In genomic region chrX:78314561-78314960, GRCh38 we compare ENCODE assay signal across 13 cellular contexts. TPM values are rescaled to one million over a fixed set of nuclear protein-coding genes. Genes with fewer than 3 reads are reported as not detected.
DNase-seq lines count a peak whose midpoint lies in the region; ATAC-seq and TF ChIP-seq lines count a peak whose summit lies in the region.
"Had no signal": no experiment of that assay in that cellular context is flagged by ENCODE, and none has a peak within 500 bp of the region (broad histone marks: within the 10 kb centered on the region; RNA-seq: fewer than 3 reads in every experiment).

No MANE protein-coding gene starts in this region.

- intact Hi-C loops in dendritic cell treated with granulocyte-macrophage colony-stimulating factor and Interleukin-4, amounts not matched to agents 40 ng/mL and 50 ng/mL, for 4 days (cut with micrococcal nuclease), result loop anchor here (10.0 kb wide), 1 partner anchor 50 kb away; no protein-coding TSS in a partner anchor

- no peaks in the 10 kb centered on the region for H3K36me3 ChIP-seq in right atrium auricular region
- H3K36me3 ChIP-seq: neural progenitor cell had no signal

- no peak overlapping the region for H3K4me3 ChIP-seq in right atrium auricular region
- H3K4me3 ChIP-seq: neural progenitor cell had no signal

- H3K27me3 ChIP-seq in right atrium auricular region, result no peaks in the 10 kb centered on the region
- H3K27me3 ChIP-seq: neural progenitor cell had no signal

- TF ChIP-seq CTCF in right atrium auricular region (IDR thresholded peaks at IDR 0.05) (no peak), GM13977 (IDR thresholded peaks at IDR 0.05; ENCODE audit: extremely low read depth, insufficient read depth, missing control alignments) (no peak)

- peaks cover 1% of the 10 kb centered on the region for H3K27me3 Mint-ChIP-seq in dendritic cell treated with granulocyte-macrophage colony-stimulating factor and Interleukin-4, amounts not matched to agents 40 ng/mL and 50 ng/mL, for 4 days

- ATAC-seq in GM18508 (IDR thresholded peaks at IDR 0.05; ENCODE audit: insufficient read depth, unreplicated experiment) (peak; percentile 67), GM21529 (IDR thresholded peaks at IDR 0.05; ENCODE audit: unreplicated experiment) (peak; percentile 75), HG03575 (IDR thresholded peaks at IDR 0.05; ENCODE audit: extremely low read depth, insufficient number of reproducible peaks, low FRiP score, unreplicated experiment) (peak; percentile 46), HG03521 (IDR thresholded peaks at IDR 0.05; ENCODE audit: unreplicated experiment) (no peak)
- ATAC-seq: SK-N-SH treated with all-trans-retinoic acid at 6 μM for 48 hours had no signal

- H3K4me1 ChIP-seq in right atrium auricular region, result no peaks in the 10 kb centered on the region
- H3K4me1 ChIP-seq: neural progenitor cell had no signal

- H3K4me1 Mint-ChIP-seq in dendritic cell treated with granulocyte-macrophage colony-stimulating factor and Interleukin-4, amounts not matched to agents 40 ng/mL and 50 ng/mL, for 4 days (ENCODE audit: low read depth), result peaks cover 54% of the 10 kb centered on the region
- H3K4me1 Mint-ChIP-seq: neural progenitor cell had no signal

- peak overlapping the region; percentile 34 for H3K4me3 Mint-ChIP-seq in dendritic cell treated with granulocyte-macrophage colony-stimulating factor and Interleukin-4, amounts not matched to agents 40 ng/mL and 50 ng/mL, for 4 days
- H3K4me3 Mint-ChIP-seq: neural progenitor cell had no signal

- H3K27ac Mint-ChIP-seq in dendritic cell treated with granulocyte-macrophage colony-stimulating factor and Interleukin-4, amounts not matched to agents 40 ng/mL and 50 ng/mL, for 4 days, result no peak overlapping the region
- H3K27ac Mint-ChIP-seq: neural progenitor cell had no signal

- H3K36me3 Mint-ChIP-seq in dendritic cell treated with granulocyte-macrophage colony-stimulating factor and Interleukin-4, amounts not matched to agents 40 ng/mL and 50 ng/mL, for 4 days (ENCODE audit: low read depth), result peaks cover 19% of the 10 kb centered on the region
- H3K36me3 Mint-ChIP-seq: neural progenitor cell had no signal

- no peak for DNase-seq in right atrium auricular region (ENCODE audit: low spot score)
- no peak for DNase-seq in GM13977 (ENCODE audit: low spot score)
- no peak for DNase-seq in COLO668 (lab: John Stamatoyannopoulos, UW; ENCODE audit: unreplicated experiment)
- DNase-seq: Calu3; effector CD8-positive, alpha-beta T cell; NCI-H2171 had no signal

- H3K27ac ChIP-seq in right atrium auricular region, result no peak overlapping the region
- H3K27ac ChIP-seq: neural progenitor cell had no signal

- no peaks in the 10 kb centered on the region for H3K9me3 ChIP-seq in right atrium auricular region

- no peaks in the 10 kb centered on the region for H3K9me3 Mint-ChIP-seq in dendritic cell treated with granulocyte-macrophage colony-stimulating factor and Interleukin-4, amounts not matched to agents 40 ng/mL and 50 ng/mL, for 4 days
- H3K9me3 Mint-ChIP-seq: neural progenitor cell had no signal

- in situ Hi-C loops in GM13977 (cut with MboI; ENCODE audit: low pct_unique_long_range_greater_than_20kb, low sequenced_read_pairs, unreplicated experiment), result no loop called here

RNA-seq across cellular contexts. Expression of gene CYSLTR1, which starts 12.8 kb away (rescaled TPM):
- total RNA-seq in right atrium auricular region, result 1 to 10 TPM in 1 of 2 donors, under 1 TPM in 1; 0.96 to 1.1 TPM
- total RNA-seq: Calu3 had no signal
